ENCODE assay signal across 8 cellular contexts in genomic region chr7:25857376-25858067, GRCh38.
DNase-seq lines count a peak whose midpoint lies in the region; ATAC-seq, FAIRE-seq and TF ChIP-seq lines count a peak whose summit lies in the region.

No MANE protein-coding gene starts in this region.

- POLR2A ChIA-PET in GM12878 (lab: Charles Lee), result no interaction called here

- H3K27me3 Mint-ChIP-seq in activated naive CD4-positive, alpha-beta T cell treated with anti-CD3 and anti-CD28 coated beads, Interleukin-2, amount 10 ng/mL, durations not matched to agents 7 days and 5 days, result peaks cover 36% of the 10 kb centered on the region

- H2AFZ ChIP-seq in GM12878 (ENCODE audit: control insufficient read depth, low read depth, low read length) (peak overlapping the region; percentile 97), neural cell (ENCODE audit: low read depth, low read length) (no peak overlapping the region)

- H3K9me3 ChIP-seq in GM12878 (replicated peaks; ENCODE audit: control insufficient read depth, insufficient read depth, low read length) (peaks cover 25% of the 10 kb centered on the region), neural cell (ENCODE audit: low read length) (no peaks in the 10 kb centered on the region)

- H3K4me1 Mint-ChIP-seq in activated naive CD4-positive, alpha-beta T cell treated with anti-CD3 and anti-CD28 coated beads, Interleukin-2, amount 10 ng/mL, durations not matched to agents 7 days and 5 days, result peaks cover 58% of the 10 kb centered on the region

- RAD21 ChIA-PET in GM12878 (lab: Charles Lee; ENCODE audit: unreplicated experiment), result interaction anchor here (1.4 to 1.8 kb wide), 2 partner anchors 35 to 290 kb away, joined by 3 to 5 read pairs; no protein-coding TSS in a partner anchor

- DNase-seq in EH (ENCODE audit: low read depth) (peak; percentile 64), NCI-H1436 (lab: John Stamatoyannopoulos, UW) (peak; percentile 52), GM12878 (ENCODE audit: low read depth, low spot score) (no peak), SKM-1 (lab: John Stamatoyannopoulos, UW; ENCODE audit: unreplicated experiment) (no peak), cerebellar nuclear complex (lab: John Stamatoyannopoulos, UW) (no peak)
- DNase-seq in activated naive CD4-positive, alpha-beta T cell treated with anti-CD3 and anti-CD28 coated beads, Interleukin-2, amount 10 ng/mL, durations not matched to agents 7 days and 5 days, result no peak

- peaks cover 37% of the 10 kb centered on the region for H3K36me3 Mint-ChIP-seq in activated naive CD4-positive, alpha-beta T cell treated with anti-CD3 and anti-CD28 coated beads, Interleukin-2, amount 10 ng/mL, durations not matched to agents 7 days and 5 days

- intact Hi-C loops in GM12878 (cut with micrococcal nuclease; ENCODE audit: unreplicated experiment), result no loop called here

- H3K27ac Mint-ChIP-seq in activated naive CD4-positive, alpha-beta T cell treated with anti-CD3 and anti-CD28 coated beads, Interleukin-2, amount 10 ng/mL, durations not matched to agents 7 days and 5 days, result no peak overlapping the region

- WGBS in GM12878 (ENCODE audit: insufficient coverage, insufficient replicate concordance, low lambda C conversion rate, missing lambda C conversion rate), result 17% methylated on average over 21 of the region's 21 CpGs

- no peaks in the 10 kb centered on the region for H3K9me2 ChIP-seq in neural cell (ENCODE audit: insufficient read depth, low read length)

- H3K9me3 Mint-ChIP-seq in activated naive CD4-positive, alpha-beta T cell treated with anti-CD3 and anti-CD28 coated beads, Interleukin-2, amount 10 ng/mL, durations not matched to agents 7 days and 5 days, result peaks cover 15% of the 10 kb centered on the region

- peaks cover 5% of the 10 kb centered on the region; the same call in 1 of the 2 replicates for H3K4me1 ChIP-seq in GM12878 (ENCODE audit: control insufficient read depth, insufficient read depth, low read length)

- H3K27me3 ChIP-seq in GM12878 (replicated peaks in 1 of 2; ENCODE audit: control insufficient read depth in 2 of 2, insufficient read depth in 2 of 2, low read length in 1 of 2) (peaks cover 6 to 30% of the 10 kb centered on the region in 2 experiments), neural cell (ENCODE audit: insufficient read depth, low read depth, low read length) (peaks cover 91% of the 10 kb centered on the region)

- H4K20me1 ChIP-seq in GM12878 (ENCODE audit: control insufficient read depth, insufficient read depth) (no peaks in the 10 kb centered on the region), neural cell (ENCODE audit: insufficient read depth) (no peaks in the 10 kb centered on the region)

- TF ChIP-seq EP300 in GM12878 (IDR thresholded peaks at IDR 0.05; ENCODE audit: borderline replicate concordance in 1 of 2, control insufficient read depth in 1 of 2, low read depth in 2 of 2, low read length in 2 of 2) (no peak), neural cell (conservative IDR thresholded peaks at IDR 0.05; ENCODE audit: poor library complexity, severe bottlenecking) (no peak)

- H3F3A ChIP-seq in neural cell (ENCODE audit: insufficient read depth, low read length, poor library complexity, severe bottlenecking), result peaks cover 4% of the 10 kb centered on the region

- BruUV-seq in GM12878 (replicated peaks; lab: Mats Ljungman, UMichigan), result TSS peak; percentile 87

- no peak for TF ChIP-seq RAD21 in GM12878 (IDR thresholded peaks at IDR 0.05; ENCODE audit: insufficient read depth, low read depth, low read length)
- TF ChIP-seq RAD21 in neural cell (conservative IDR thresholded peaks at IDR 0.05), result no peak

- CTCF ChIA-PET in GM12878 (lab: Yijun Ruan, JAX), result interaction anchor here (1.6 kb wide), 1 partner anchor 35 kb away, joined by 4 read pairs; no protein-coding TSS in a partner anchor
- CTCF ChIA-PET in activated naive CD4-positive, alpha-beta T cell treated with anti-CD3 and anti-CD28 coated beads, Interleukin-2, amount 10 ng/mL, durations not matched to agents 7 days and 5 days (lab: Charles Lee), result no interaction called here

- H3K4me3 Mint-ChIP-seq in activated naive CD4-positive, alpha-beta T cell treated with anti-CD3 and anti-CD28 coated beads, Interleukin-2, amount 10 ng/mL, durations not matched to agents 7 days and 5 days, result no peak overlapping the region

- H3K4me3 ChIP-seq in GM12878 (peak overlapping the region; percentile 67; the same call in 1 of the 2 replicates), neural cell (ENCODE audit: low read length) (peak overlapping the region; percentile 62)

- H3K4me2 ChIP-seq in GM12878 (ENCODE audit: control insufficient read depth, insufficient read depth), result peak overlapping the region; percentile 58
- peak overlapping the region; percentile 72 for H3K4me2 ChIP-seq in neural cell (ENCODE audit: low read length)

- no peak for TF ChIP-seq CTCF in GM12878 (IDR thresholded peaks at IDR 0.05 in 2 of 3, conservative IDR thresholded peaks at IDR 0.05 in 1 of 3; ENCODE audit: control insufficient read depth in 2 of 3, extremely low read depth in 1 of 3, insufficient read depth in 1 of 3, low read depth in 3 of 3, low read length in 3 of 3)
- TF ChIP-seq CTCF in neural cell (IDR thresholded peaks at IDR 0.05; ENCODE audit: poor library complexity, severe bottlenecking), result no peak

- H3K27ac ChIP-seq in GM12878 (ENCODE audit: control insufficient read depth, insufficient read depth) (no peak overlapping the region; the same call in 1 of the 2 replicates), neural cell (ENCODE audit: low read length) (no peak overlapping the region)

- SMC1A ChIA-PET in GM12878 (lab: Charles Lee; ENCODE audit: uncharacterized antibody, unreplicated experiment), result interaction anchor here (1.0 kb wide), 1 partner anchor 35 kb away, joined by 4 read pairs; no protein-coding TSS in a partner anchor

- H3K36me3 ChIP-seq in GM12878 (ENCODE audit: control insufficient read depth in 2 of 2, insufficient read depth in 2 of 2, low read length in 1 of 2) (no peaks in the 10 kb centered on the region), neural cell (ENCODE audit: insufficient read depth, low read length) (no peaks in the 10 kb centered on the region)

- H3K9ac ChIP-seq in GM12878 (ENCODE audit: control insufficient read depth, insufficient read depth, low read length), result no peak overlapping the region
- H3K9ac ChIP-seq in neural cell (ENCODE audit: low read length), result no peak overlapping the region

- TF ChIP-seq POLR2A in GM12878 (IDR thresholded peaks at IDR 0.05; ENCODE audit: low read depth, low read length), result no peak

- in situ Hi-C loops in GM12878 (cut with MboI), result no loop called here

- no peak for FAIRE-seq in GM12878 (lab: Jason Lieb, UNC)

- H3K79me2 ChIP-seq in GM12878 (ENCODE audit: control insufficient read depth, insufficient read depth, low read length) (no peaks in the 10 kb centered on the region), neural cell (replicated peaks; ENCODE audit: insufficient read depth, low read length) (no peaks in the 10 kb centered on the region)

- ATAC-seq in GM12878 (no peak), GM21529 (IDR thresholded peaks at IDR 0.05; ENCODE audit: unreplicated experiment) (no peak)

TF ChIP-seq in GM12878, 131 proteins besides CTCF, POLR2A, EP300 and RAD21:
- TF ChIP-seq TAF1 (IDR thresholded peaks at IDR 0.05; ENCODE audit: borderline replicate concordance, low read depth, low read length), result no peak
TF ChIP-seq in GM12878: peak in this region for 0.

TF ChIP-seq in neural cell, 6 proteins besides CTCF, POLR2A, EP300 and RAD21:
- TF ChIP-seq MXI1 (conservative IDR thresholded peaks at IDR 0.05; ENCODE audit: poor library complexity, severe bottlenecking), result no peak
- TF ChIP-seq REST (IDR thresholded peaks at IDR 0.05; ENCODE audit: borderline replicate concordance), result no peak
- TF ChIP-seq TAF1 (IDR thresholded peaks at IDR 0.05; ENCODE audit: low read depth), result no peak
- no peak for TF ChIP-seq EZH2 (IDR thresholded peaks at IDR 0.05; ENCODE audit: borderline replicate concordance, insufficient read depth, low read length, poor library complexity, severe bottlenecking)
- no peak for TF ChIP-seq POLR2AphosphoS5 (IDR thresholded peaks at IDR 0.05)
- TF ChIP-seq SMC3 (conservative IDR thresholded peaks at IDR 0.05; ENCODE audit: poor library complexity), result no peak

Comparison
In these comparisons a context has a peak if more than half of its experiments do, and no peak if none do; other contexts are left out.
1. DNase-seq: peak in EH (single experiment) and NCI-H1436 (single experiment); none in GM12878 (single experiment), SKM-1 (single experiment), cerebellar nuclear complex (0 of 2) and activated naive CD4-positive, alpha-beta T cell treated with anti-CD3 and anti-CD28 coated beads, Interleukin-2, amount 10 ng/mL, durations not matched to agents 7 days and 5 days (single experiment).